Comparison of ENCODE assay signal across 1 cellular context in genomic region chr3:101873619-101874018, GRCh38.
TF ChIP-seq lines count a peak whose summit lies in the region.

No MANE protein-coding gene starts in this region.

TF ChIP-seq in K562, 482 proteins besides CTCF, POLR2A, EP300 and RAD21 (continued from another document):
- TF ChIP-seq RERE (CRISPR knock-in tag; IDR thresholded peaks at IDR 0.05; ENCODE audit: borderline replicate concordance) (no peak), CEBPG (CRISPR knock-in tag; IDR thresholded peaks at IDR 0.05) (no peak), CEBPG (tag; conservative IDR thresholded peaks at IDR 0.05 in 1 of 2, IDR thresholded peaks at IDR 0.05 in 1 of 2) (peak in 1 of 2 experiments; percentile 55; a peak in 2 of 4 replicates), ZNF785 (CRISPR knock-in tag; IDR thresholded peaks at IDR 0.05) (no peak), ATF3 (IDR thresholded peaks at IDR 0.05) (0 out of 2 replicates have a peak, but pooled peaks have one; percentile 6), ATF3 (CRISPR knock-in tag; conservative IDR thresholded peaks at IDR 0.05) (no peak)
